Comparison of ENCODE assay signal across 15 cellular contexts in the genomic region with DNA sequence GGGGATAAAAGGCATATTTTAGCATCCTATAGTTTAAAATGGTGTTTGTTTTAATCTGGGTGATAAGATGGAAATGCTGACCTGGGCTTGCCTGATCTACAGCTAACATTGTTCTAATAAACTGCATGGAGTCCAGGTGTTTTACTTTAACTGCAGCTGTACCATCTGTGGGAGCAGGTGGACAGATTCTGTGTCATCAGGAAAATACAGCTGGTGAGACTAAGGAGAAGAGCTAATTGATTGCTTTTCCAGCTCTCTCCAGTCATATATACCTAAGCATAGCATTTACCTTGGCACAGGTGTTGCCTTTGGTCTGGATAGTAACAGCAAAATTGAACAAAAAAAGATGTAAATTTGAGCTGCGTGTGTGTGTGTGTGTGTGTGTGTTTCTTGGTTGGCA. TPM values are rescaled to one million over a fixed set of nuclear protein-coding genes. Genes with fewer than 3 reads are reported as not detected.
DNase-seq lines count a peak whose midpoint lies in the region; ATAC-seq and TF ChIP-seq lines count a peak whose summit lies in the region.
"Had no signal": no experiment of that assay in that cellular context is flagged by ENCODE, and none has a peak within 500 bp of the region (broad histone marks: within the 10 kb centered on the region; RNA-seq: fewer than 3 reads in every experiment).

No MANE protein-coding gene starts in this region.

- no peak overlapping the region for H3K4me3 Mint-ChIP-seq in IgD-negative memory B cell
- H3K4me3 Mint-ChIP-seq in nephron progenitor cell: no peak overlapping the region
- H3K4me3 Mint-ChIP-seq: WTC11 had no signal

- 43% methylated on average over 1 of the region's 1 CpG for WGBS in esophagus muscularis mucosa

- H3K9me3 Mint-ChIP-seq in IgD-negative memory B cell (no peaks in the 10 kb centered on the region), nephron progenitor cell (no peaks in the 10 kb centered on the region)
- H3K9me3 Mint-ChIP-seq: WTC11 had no signal

- H3K36me3 ChIP-seq in esophagus muscularis mucosa: peaks cover 0 to 4% (median 0%) of the 10 kb centered on the region in 4 donors
- H3K36me3 ChIP-seq: suprapubic skin had no signal

- H3K27me3 Mint-ChIP-seq in IgD-negative memory B cell (no peaks in the 10 kb centered on the region), nephron progenitor cell (ENCODE audit: low read depth, poor library complexity) (no peaks in the 10 kb centered on the region)

- TF ChIP-seq CTCF in nephron progenitor cell (IDR thresholded peaks at IDR 0.05) (no peak), esophagus muscularis mucosa (IDR thresholded peaks at IDR 0.05) (no peak), foreskin keratinocyte (conservative IDR thresholded peaks at IDR 0.05) (no peak)

- no peaks in the 10 kb centered on the region for H3K9me3 ChIP-seq in esophagus muscularis mucosa
- H3K9me3 ChIP-seq: body of pancreas, suprapubic skin had no signal

- intact Hi-C loops in esophagus muscularis mucosa (cut with DNase I): no loop called here

- no peak for ATAC-seq in foreskin keratinocyte
- ATAC-seq: body of pancreas, WTC11 had no signal

- TF ChIP-seq POLR2A in esophagus muscularis mucosa (IDR thresholded peaks at IDR 0.05; ENCODE audit: low read depth): no peak

- no peak for TF ChIP-seq EP300 in esophagus muscularis mucosa (IDR thresholded peaks at IDR 0.05)

- H3K4me1 Mint-ChIP-seq in IgD-negative memory B cell: peaks cover 18 to 28% (median 20%) of the 10 kb centered on the region in 3 donors
- peaks cover 46% of the 10 kb centered on the region for H3K4me1 Mint-ChIP-seq in nephron progenitor cell

- H3K36me3 Mint-ChIP-seq in IgD-negative memory B cell: peaks cover 5% of the 10 kb centered on the region
- H3K36me3 Mint-ChIP-seq in nephron progenitor cell (ENCODE audit: low read depth): peaks cover 21% of the 10 kb centered on the region
- H3K36me3 Mint-ChIP-seq: WTC11 had no signal

- H3K27ac Mint-ChIP-seq in IgD-negative memory B cell (peak overlapping the region in 2 of 3 donors; percentile 33 to 73), nephron progenitor cell (peak overlapping the region; percentile 88)
- H3K27ac Mint-ChIP-seq: WTC11 had no signal

- H3K27ac ChIP-seq in esophagus muscularis mucosa (replicated peaks in 1 of 4) (no peak overlapping the region), foreskin keratinocyte (no peak overlapping the region)
- H3K27ac ChIP-seq: body of pancreas, parathyroid adenoma, suprapubic skin had no signal

- H3K4me1 ChIP-seq in esophagus muscularis mucosa (peaks cover 0 to 22% (median 17%) of the 10 kb centered on the region in 4 donors), foreskin keratinocyte (peaks cover 7% of the 10 kb centered on the region)
- H3K4me1 ChIP-seq: parathyroid adenoma had no signal

- H3K4me3 ChIP-seq in esophagus muscularis mucosa: no peak overlapping the region
- H3K4me3 ChIP-seq: body of pancreas, dorsolateral prefrontal cortex, suprapubic skin had no signal

- H3K27me3 ChIP-seq in esophagus muscularis mucosa: no peaks in the 10 kb centered on the region
- no peaks in the 10 kb centered on the region for H3K27me3 ChIP-seq in foreskin keratinocyte
- H3K27me3 ChIP-seq: body of pancreas, dorsolateral prefrontal cortex, suprapubic skin had no signal

- DNase-seq in NCI-H1930 (lab: John Stamatoyannopoulos, UW): peak; percentile 88 to 94
- DNase-seq in NCI-H69 (lab: John Stamatoyannopoulos, UW): peak; percentile 99
- no peak for DNase-seq in nephron progenitor cell
- no peak for DNase-seq in esophagus muscularis mucosa (ENCODE audit: extremely low spot score)
- DNase-seq in foreskin keratinocyte: no peak
- no peak for DNase-seq in NOMO-1 treated with dmso at 0.1 percent for 144 hours (lab: John Stamatoyannopoulos, UW; ENCODE audit: unreplicated experiment)
- DNase-seq: body of pancreas; dorsolateral prefrontal cortex; OCI-M1; stimulated activated CD4-positive, alpha-beta T cell treated with anti-CD3 and anti-CD28 coated beads, Interleukin-15, amount 100 ng/mL, for 24 hours; SW 1271 had no signal

RNA-seq across cellular contexts. Expression of gene CBFA2T2, which starts 31.6 kb away (rescaled TPM):
- 22.8 TPM for polyA plus RNA-seq in IgD-negative memory B cell
- total RNA-seq in esophagus muscularis mucosa: 10 to 100 TPM; 11.3 to 17.7 (median 14.6) TPM
- 6.3 and 7.0 TPM in 2 replicates for total RNA-seq in foreskin keratinocyte
- 2.5 and 2.7 TPM in 2 replicates for polyA plus RNA-seq in foreskin keratinocyte

Comparison
In these comparisons a context has a peak if more than half of its experiments do, and no peak if none do; other contexts are left out.
1. DNase-seq: peak in NCI-H1930 (2 of 2) and NCI-H69 (single experiment); none in nephron progenitor cell (single experiment), esophagus muscularis mucosa (single experiment), foreskin keratinocyte (0 of 2) and NOMO-1 treated with dmso at 0.1 percent for 144 hours (single experiment).